ENCODE assay signal across 1 cellular context in genomic region chr5:15026506-15026905, GRCh38.
TF ChIP-seq lines count a peak whose summit lies in the region.

No MANE protein-coding gene starts in this region.

TF ChIP-seq in SK-N-SH, 30 proteins besides CTCF, POLR2A, EP300 and RAD21 (continued from another document):
- TF ChIP-seq ZBTB33 (IDR thresholded peaks at IDR 0.05; ENCODE audit: borderline replicate concordance, low read depth): 0 out of 2 replicates have a peak, but pooled peaks have one; percentile 2
- TF ChIP-seq NFIC (IDR thresholded peaks at IDR 0.05; ENCODE audit: borderline replicate concordance): no peak; the same call in 1 of the 2 replicates
